ENCODE assay signal across 40 cellular contexts in the genomic region with DNA sequence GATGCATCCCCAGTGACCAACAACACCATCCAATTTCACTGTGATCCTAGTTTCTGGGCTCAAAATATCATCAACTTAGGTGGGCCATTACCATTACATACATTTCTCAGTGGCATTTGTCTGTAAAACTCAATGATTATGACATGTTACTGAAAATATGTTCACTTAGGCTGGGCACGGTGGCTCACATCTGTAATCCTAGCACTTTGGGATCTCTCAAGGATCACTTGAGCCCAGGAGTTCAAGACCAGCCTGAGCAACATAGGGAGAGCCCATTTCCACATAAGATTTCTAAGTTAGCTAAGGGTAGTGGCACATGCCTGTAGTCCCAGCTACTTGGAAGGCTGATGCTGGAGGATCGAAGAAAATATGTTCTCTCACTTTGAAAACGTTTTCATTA.
"Had no signal": no experiment of that assay in that cellular context is flagged by ENCODE, and none has a peak within 500 bp of the region (broad histone marks: within the 10 kb centered on the region; RNA-seq: fewer than 3 reads in every experiment).

No MANE protein-coding gene starts in this region.

- H3K4me3 ChIP-seq: adrenal gland, ascending aorta, body of pancreas, breast epithelium, cardiac muscle cell had no signal

- H3K4me1 Mint-ChIP-seq: activated naive CD4-positive, alpha-beta T cell treated with anti-CD3 and anti-CD28 coated beads, Interleukin-2, amount 10 ng/mL, durations not matched to agents 7 days and 5 days; activated naive CD4-positive, alpha-beta T cell treated with anti-CD3 and anti-CD28 coated beads, Interleukin-2, amount 50 U/mL, for 24 hours; activated naive CD8-positive, alpha-beta T cell treated with anti-CD3 and anti-CD28 coated beads, Interleukin-2, amount 50 U/mL, for 24 hours; activated T-helper 17 cell treated with anti-CD3 and anti-CD28 coated beads, Interleukin-2, amount 50 U/mL, for 72 hours; brain had no signal

- H3K27me3 Mint-ChIP-seq: activated naive CD4-positive, alpha-beta T cell treated with anti-CD3 and anti-CD28 coated beads, Interleukin-2, amount 10 ng/mL, durations not matched to agents 7 days and 5 days; activated naive CD4-positive, alpha-beta T cell treated with anti-CD3 and anti-CD28 coated beads, Interleukin-2, amount 50 U/mL, for 24 hours; activated naive CD8-positive, alpha-beta T cell; activated naive CD8-positive, alpha-beta T cell treated with anti-CD3 and anti-CD28 coated beads for 36 hours; activated naive CD8-positive, alpha-beta T cell treated with anti-CD3 and anti-CD28 coated beads, Interleukin-2, amount 10 ng/mL, durations not matched to agents 7 days and 5 days; activated naive CD8-positive, alpha-beta T cell treated with anti-CD3 and anti-CD28 coated beads, Interleukin-2, amount 50 U/mL, for 24 hours; activated T-cell treated with anti-CD3 and anti-CD28 coated beads, Interleukin-2, amount 50 U/mL, for 24 hours; activated T-helper 17 cell treated with anti-CD3 and anti-CD28 coated beads, Interleukin-2, amount 50 U/mL, for 72 hours; brain; central memory CD8-positive, alpha-beta T cell had no signal

- ATAC-seq: activated naive CD4-positive, alpha-beta T cell treated with anti-CD3 and anti-CD28 coated beads, Interleukin-2, amount 50 U/mL, for 72 hours; activated naive CD8-positive, alpha-beta T cell treated with anti-CD3 and anti-CD28 coated beads, Interleukin-2, amount 50 U/mL, for 24 hours; activated T-cell treated with anti-CD3 and anti-CD28 coated beads, Interleukin-2, amount 50 U/mL, for 4 hours; activated T-cell treated with anti-CD3 and anti-CD28 coated beads, Interleukin-2, amount 50 U/mL, for 72 hours; activated T-helper 17 cell treated with anti-CD3 and anti-CD28 coated beads, Interleukin-2, amount 50 U/mL, for 72 hours; body of pancreas had no signal

- H3K27ac ChIP-seq: adrenal gland, ascending aorta, body of pancreas, brain microvascular endothelial cell, breast epithelium had no signal

- H3K27me3 ChIP-seq: adrenal gland, ascending aorta, body of pancreas, brain microvascular endothelial cell, breast epithelium, cardiac muscle cell had no signal

- DNase-seq: activated effector memory CD4-positive, alpha-beta T cell treated with anti-CD3 and anti-CD28 coated beads, Interleukin-2, amount 50 U/mL, for 16 hours; activated effector memory CD4-positive, alpha-beta T cell treated with Interleukin-2 at 50 U/mL for 16 hours; activated gamma-delta T cell; activated gamma-delta T cell treated with Interleukin-2 at 50 U/mL for 16 hours; activated naive CD4-positive, alpha-beta T cell; activated naive CD4-positive, alpha-beta T cell treated with anti-CD3 and anti-CD28 coated beads for 36 hours; activated naive CD4-positive, alpha-beta T cell treated with anti-CD3 and anti-CD28 coated beads, Interleukin-2, amount 10 ng/mL, durations not matched to agents 7 days and 5 days; activated naive CD4-positive, alpha-beta T cell treated with anti-CD3 and anti-CD28 coated beads, Interleukin-2, amount 50 U/mL, for 16 hours; activated naive CD4-positive, alpha-beta T cell treated with Interleukin-2 at 50 U/mL for 16 hours; activated naive CD8-positive, alpha-beta T cell treated with anti-CD3 and anti-CD28 coated beads for 36 hours; activated naive CD8-positive, alpha-beta T cell treated with anti-CD3 and anti-CD28 coated beads, Interleukin-2, amount 10 ng/mL, durations not matched to agents 7 days and 5 days; activated naive CD8-positive, alpha-beta T cell treated with anti-CD3 and anti-CD28 coated beads, Interleukin-2, amount 50 U/mL, for 24 hours; activated T-cell treated with anti-CD3 and anti-CD28 coated beads, Interleukin-2, amount 50 U/mL, for 1 hour; activated T-cell treated with anti-CD3 and anti-CD28 coated beads, Interleukin-2, amount 50 U/mL, for 24 hours; activated T-cell treated with anti-CD3 and anti-CD28 coated beads, Interleukin-2, amount 50 U/mL, for 4 hours; activated T-cell treated with anti-CD3 and anti-CD28 coated beads, Interleukin-2, amount 50 U/mL, for 48 hours; activated T-cell treated with anti-CD3 and anti-CD28 coated beads, Interleukin-2, amount 50 U/mL, for 72 hours; adrenal gland; amniotic stem cell; amygdala; anterior cingulate cortex; aorta; body of pancreas; brain microvascular endothelial cell; caudate nucleus; central memory CD4-positive, alpha-beta T cell; cerebellar nuclear complex had no signal

- FAIRE-seq: astrocyte, bronchial epithelial cell had no signal

- H3K4me3 Mint-ChIP-seq: activated naive CD4-positive, alpha-beta T cell treated with anti-CD3 and anti-CD28 coated beads for 36 hours; activated naive CD4-positive, alpha-beta T cell treated with anti-CD3 and anti-CD28 coated beads, Interleukin-2, amount 10 ng/mL, durations not matched to agents 7 days and 5 days; activated naive CD4-positive, alpha-beta T cell treated with anti-CD3 and anti-CD28 coated beads, Interleukin-2, amount 50 U/mL, for 24 hours; activated naive CD8-positive, alpha-beta T cell; activated naive CD8-positive, alpha-beta T cell treated with anti-CD3 and anti-CD28 coated beads for 36 hours; activated naive CD8-positive, alpha-beta T cell treated with anti-CD3 and anti-CD28 coated beads, Interleukin-2, amount 10 ng/mL, durations not matched to agents 7 days and 5 days; activated naive CD8-positive, alpha-beta T cell treated with anti-CD3 and anti-CD28 coated beads, Interleukin-2, amount 50 U/mL, for 24 hours; activated T-cell treated with anti-CD3 and anti-CD28 coated beads, Interleukin-2, amount 50 U/mL, for 24 hours; activated T-cell treated with anti-CD3 and anti-CD28 coated beads, Interleukin-2, amount 50 U/mL, for 4 hours; activated T-cell treated with anti-CD3 and anti-CD28 coated beads, Interleukin-2, amount 50 U/mL, for 72 hours; activated T-helper 1 cell treated with anti-CD3 and anti-CD28 coated beads, Interleukin-12 subunit alpha, Interleukin-12 subunit beta, Interleukin-2, Interleukin-4 antibody, amounts not matched to agents 30 ng/mL and 10 ng/mL and 1 ng/mL, durations not matched to agents 14 hours and 24 hours and 36 hours; activated T-helper 17 cell treated with anti-CD3 and anti-CD28 coated beads, Interleukin-2, amount 50 U/mL, for 72 hours; brain; central memory CD8-positive, alpha-beta T cell had no signal

- H3K4me1 ChIP-seq: adrenal gland, ascending aorta, body of pancreas, breast epithelium had no signal

- H3K27ac Mint-ChIP-seq: activated naive CD4-positive, alpha-beta T cell treated with anti-CD3 and anti-CD28 coated beads for 36 hours; activated naive CD4-positive, alpha-beta T cell treated with anti-CD3 and anti-CD28 coated beads, Interleukin-2, amount 10 ng/mL, durations not matched to agents 7 days and 5 days; activated naive CD4-positive, alpha-beta T cell treated with anti-CD3 and anti-CD28 coated beads, Interleukin-2, amount 50 U/mL, for 24 hours; activated naive CD4-positive, alpha-beta T cell treated with anti-CD3 and anti-CD28 coated beads, Interleukin-2, amount 50 U/mL, for 72 hours; activated naive CD8-positive, alpha-beta T cell; activated naive CD8-positive, alpha-beta T cell treated with anti-CD3 and anti-CD28 coated beads for 36 hours; activated naive CD8-positive, alpha-beta T cell treated with anti-CD3 and anti-CD28 coated beads, Interleukin-2, amount 10 ng/mL, durations not matched to agents 7 days and 5 days; activated naive CD8-positive, alpha-beta T cell treated with anti-CD3 and anti-CD28 coated beads, Interleukin-2, amount 50 U/mL, for 24 hours; activated T-cell treated with anti-CD3 and anti-CD28 coated beads, Interleukin-2, amount 50 U/mL, for 24 hours; activated T-cell treated with anti-CD3 and anti-CD28 coated beads, Interleukin-2, amount 50 U/mL, for 72 hours; activated T-helper 1 cell treated with anti-CD3 and anti-CD28 coated beads, Interleukin-12 subunit alpha, Interleukin-12 subunit beta, Interleukin-2, Interleukin-4 antibody, amounts not matched to agents 30 ng/mL and 10 ng/mL and 1 ng/mL, durations not matched to agents 14 hours and 24 hours and 36 hours; activated T-helper 17 cell treated with anti-CD3 and anti-CD28 coated beads, Interleukin-2, amount 50 U/mL, for 72 hours; activated T-helper 2 cell treated with anti-CD3 and anti-CD28 coated beads, Interferon-gamma antibody, Interleukin-2, Interleukin-4, amounts not matched to agents 10 μg/mL and 5 μg/mL and 100 μg/mL, durations not matched to agents 14 hours and 24 hours and 36 hours had no signal
